In genomic region chr16:67719048-67719777, GRCh38 we compare ENCODE assay signal across 1 cellular context.
TF ChIP-seq lines count a peak whose summit lies in the region.

Gene GFOD2, minus strand, starts transcription at chr16:67719316. Its CDS starts 33,601 bp downstream, at chr16:67685715.

TF ChIP-seq in GM12878, 131 proteins besides CTCF, POLR2A, EP300 and RAD21 (continued from another document and continues in another):
- TF ChIP-seq, protein P1, sequence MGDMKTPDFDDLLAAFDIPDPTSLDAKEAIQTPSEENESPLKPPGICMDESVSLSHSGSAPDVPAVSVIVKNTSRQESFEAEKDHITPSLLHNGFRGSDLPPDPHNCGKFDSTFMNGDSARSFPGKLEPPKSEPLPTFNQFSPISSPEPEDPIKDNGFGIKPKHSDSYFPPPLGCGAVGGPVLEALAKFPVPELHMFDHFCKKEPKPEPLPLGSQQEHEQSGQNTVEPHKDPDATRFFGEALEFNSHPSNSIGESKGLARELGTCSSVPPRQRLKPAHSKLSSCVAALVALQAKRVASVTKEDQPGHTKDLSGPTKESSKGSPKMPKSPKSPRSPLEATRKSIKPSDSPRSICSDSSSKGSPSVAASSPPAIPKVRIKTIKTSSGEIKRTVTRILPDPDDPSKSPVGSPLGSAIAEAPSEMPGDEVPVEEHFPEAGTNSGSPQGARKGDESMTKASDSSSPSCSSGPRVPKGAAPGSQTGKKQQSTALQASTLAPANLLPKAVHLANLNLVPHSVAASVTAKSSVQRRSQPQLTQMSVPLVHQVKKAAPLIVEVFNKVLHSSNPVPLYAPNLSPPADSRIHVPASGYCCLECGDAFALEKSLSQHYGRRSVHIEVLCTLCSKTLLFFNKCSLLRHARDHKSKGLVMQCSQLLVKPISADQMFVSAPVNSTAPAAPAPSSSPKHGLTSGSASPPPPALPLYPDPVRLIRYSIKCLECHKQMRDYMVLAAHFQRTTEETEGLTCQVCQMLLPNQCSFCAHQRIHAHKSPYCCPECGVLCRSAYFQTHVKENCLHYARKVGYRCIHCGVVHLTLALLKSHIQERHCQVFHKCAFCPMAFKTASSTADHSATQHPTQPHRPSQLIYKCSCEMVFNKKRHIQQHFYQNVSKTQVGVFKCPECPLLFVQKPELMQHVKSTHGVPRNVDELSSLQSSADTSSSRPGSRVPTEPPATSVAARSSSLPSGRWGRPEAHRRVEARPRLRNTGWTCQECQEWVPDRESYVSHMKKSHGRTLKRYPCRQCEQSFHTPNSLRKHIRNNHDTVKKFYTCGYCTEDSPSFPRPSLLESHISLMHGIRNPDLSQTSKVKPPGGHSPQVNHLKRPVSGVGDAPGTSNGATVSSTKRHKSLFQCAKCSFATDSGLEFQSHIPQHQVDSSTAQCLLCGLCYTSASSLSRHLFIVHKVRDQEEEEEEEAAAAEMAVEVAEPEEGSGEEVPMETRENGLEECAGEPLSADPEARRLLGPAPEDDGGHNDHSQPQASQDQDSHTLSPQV (IDR thresholded peaks at IDR 0.05), result 0 out of 2 replicates have a peak, but pooled peaks have one; percentile 58
- TF ChIP-seq PML (IDR thresholded peaks at IDR 0.05; ENCODE audit: low read length), result peak; percentile 86
- TF ChIP-seq ZNF622 (IDR thresholded peaks at IDR 0.05), result no peak
- TF ChIP-seq MTA3 (IDR thresholded peaks at IDR 0.05; ENCODE audit: borderline replicate concordance, low read length), result no peak
- TF ChIP-seq SMAD1 (IDR thresholded peaks at IDR 0.05; ENCODE audit: low read depth, partially characterized antibody), result peak; percentile 52
- TF ChIP-seq, protein P2, sequence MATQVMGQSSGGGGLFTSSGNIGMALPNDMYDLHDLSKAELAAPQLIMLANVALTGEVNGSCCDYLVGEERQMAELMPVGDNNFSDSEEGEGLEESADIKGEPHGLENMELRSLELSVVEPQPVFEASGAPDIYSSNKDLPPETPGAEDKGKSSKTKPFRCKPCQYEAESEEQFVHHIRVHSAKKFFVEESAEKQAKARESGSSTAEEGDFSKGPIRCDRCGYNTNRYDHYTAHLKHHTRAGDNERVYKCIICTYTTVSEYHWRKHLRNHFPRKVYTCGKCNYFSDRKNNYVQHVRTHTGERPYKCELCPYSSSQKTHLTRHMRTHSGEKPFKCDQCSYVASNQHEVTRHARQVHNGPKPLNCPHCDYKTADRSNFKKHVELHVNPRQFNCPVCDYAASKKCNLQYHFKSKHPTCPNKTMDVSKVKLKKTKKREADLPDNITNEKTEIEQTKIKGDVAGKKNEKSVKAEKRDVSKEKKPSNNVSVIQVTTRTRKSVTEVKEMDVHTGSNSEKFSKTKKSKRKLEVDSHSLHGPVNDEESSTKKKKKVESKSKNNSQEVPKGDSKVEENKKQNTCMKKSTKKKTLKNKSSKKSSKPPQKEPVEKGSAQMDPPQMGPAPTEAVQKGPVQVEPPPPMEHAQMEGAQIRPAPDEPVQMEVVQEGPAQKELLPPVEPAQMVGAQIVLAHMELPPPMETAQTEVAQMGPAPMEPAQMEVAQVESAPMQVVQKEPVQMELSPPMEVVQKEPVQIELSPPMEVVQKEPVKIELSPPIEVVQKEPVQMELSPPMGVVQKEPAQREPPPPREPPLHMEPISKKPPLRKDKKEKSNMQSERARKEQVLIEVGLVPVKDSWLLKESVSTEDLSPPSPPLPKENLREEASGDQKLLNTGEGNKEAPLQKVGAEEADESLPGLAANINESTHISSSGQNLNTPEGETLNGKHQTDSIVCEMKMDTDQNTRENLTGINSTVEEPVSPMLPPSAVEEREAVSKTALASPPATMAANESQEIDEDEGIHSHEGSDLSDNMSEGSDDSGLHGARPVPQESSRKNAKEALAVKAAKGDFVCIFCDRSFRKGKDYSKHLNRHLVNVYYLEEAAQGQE (IDR thresholded peaks at IDR 0.05; ENCODE audit: low read depth, low read length), result no peak
- TF ChIP-seq, protein P3, sequence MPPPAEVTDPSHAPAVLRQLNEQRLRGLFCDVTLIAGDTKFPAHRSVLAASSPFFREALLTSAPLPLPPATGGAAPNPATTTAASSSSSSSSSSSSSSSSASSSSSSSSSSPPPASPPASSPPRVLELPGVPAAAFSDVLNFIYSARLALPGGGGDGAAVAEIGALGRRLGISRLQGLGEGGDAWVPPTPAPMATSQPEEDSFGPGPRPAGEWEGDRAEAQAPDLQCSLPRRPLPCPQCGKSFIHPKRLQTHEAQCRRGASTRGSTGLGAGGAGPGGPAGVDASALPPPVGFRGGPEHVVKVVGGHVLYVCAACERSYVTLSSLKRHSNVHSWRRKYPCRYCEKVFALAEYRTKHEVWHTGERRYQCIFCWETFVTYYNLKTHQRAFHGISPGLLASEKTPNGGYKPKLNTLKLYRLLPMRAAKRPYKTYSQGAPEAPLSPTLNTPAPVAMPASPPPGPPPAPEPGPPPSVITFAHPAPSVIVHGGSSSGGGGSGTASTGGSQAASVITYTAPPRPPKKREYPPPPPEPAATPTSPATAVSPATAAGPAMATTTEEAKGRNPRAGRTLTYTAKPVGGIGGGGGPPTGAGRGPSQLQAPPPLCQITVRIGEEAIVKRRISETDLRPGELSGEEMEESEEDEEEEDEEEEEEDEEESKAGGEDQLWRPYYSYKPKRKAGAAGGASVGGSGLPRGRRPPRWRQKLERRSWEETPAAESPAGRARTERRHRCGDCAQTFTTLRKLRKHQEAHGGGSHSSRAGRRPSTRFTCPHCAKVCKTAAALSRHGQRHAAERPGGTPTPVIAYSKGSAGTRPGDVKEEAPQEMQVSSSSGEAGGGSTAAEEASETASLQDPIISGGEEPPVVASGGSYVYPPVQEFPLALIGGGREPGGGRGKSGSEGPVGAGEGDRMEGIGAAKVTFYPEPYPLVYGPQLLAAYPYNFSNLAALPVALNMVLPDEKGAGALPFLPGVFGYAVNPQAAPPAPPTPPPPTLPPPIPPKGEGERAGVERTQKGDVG (CRISPR knock-in tag; IDR thresholded peaks at IDR 0.05), result no peak
- TF ChIP-seq FOS (IDR thresholded peaks at IDR 0.05; ENCODE audit: borderline replicate concordance, extremely low read depth, insufficient read length), result no peak
- no peak for TF ChIP-seq BMI1 (IDR thresholded peaks at IDR 0.05; ENCODE audit: borderline replicate concordance)
- TF ChIP-seq TAF1 (IDR thresholded peaks at IDR 0.05; ENCODE audit: borderline replicate concordance, low read depth, low read length), result peak; percentile 89
- TF ChIP-seq, protein P4, sequence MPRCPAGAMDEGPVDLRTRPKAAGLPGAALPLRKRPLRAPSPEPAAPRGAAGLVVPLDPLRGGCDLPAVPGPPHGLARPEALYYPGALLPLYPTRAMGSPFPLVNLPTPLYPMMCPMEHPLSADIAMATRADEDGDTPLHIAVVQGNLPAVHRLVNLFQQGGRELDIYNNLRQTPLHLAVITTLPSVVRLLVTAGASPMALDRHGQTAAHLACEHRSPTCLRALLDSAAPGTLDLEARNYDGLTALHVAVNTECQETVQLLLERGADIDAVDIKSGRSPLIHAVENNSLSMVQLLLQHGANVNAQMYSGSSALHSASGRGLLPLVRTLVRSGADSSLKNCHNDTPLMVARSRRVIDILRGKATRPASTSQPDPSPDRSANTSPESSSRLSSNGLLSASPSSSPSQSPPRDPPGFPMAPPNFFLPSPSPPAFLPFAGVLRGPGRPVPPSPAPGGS (IDR thresholded peaks at IDR 0.05; ENCODE audit: borderline replicate concordance, insufficient read depth, low read depth, low read length, poor library complexity, severe bottlenecking), result no peak
- no peak for TF ChIP-seq BCLAF1 (IDR thresholded peaks at IDR 0.05)
- TF ChIP-seq ATF3 (IDR thresholded peaks at IDR 0.05; ENCODE audit: borderline replicate concordance, extremely low read depth, low read depth, low read length), result no peak
- 0 out of 2 replicates have a peak, but pooled peaks have one; percentile 42 for TF ChIP-seq RCOR1 (conservative IDR thresholded peaks at IDR 0.05; ENCODE audit: low read depth, low read length)
- TF ChIP-seq CREM (IDR thresholded peaks at IDR 0.05; ENCODE audit: low read depth), result 0 out of 2 replicates have a peak, but pooled peaks have one; percentile 9
- TF ChIP-seq STAT1 (conservative IDR thresholded peaks at IDR 0.05), result peak; percentile 58; the same call in 1 of the 2 replicates
- no peak for TF ChIP-seq FOXM1 (IDR thresholded peaks at IDR 0.05; ENCODE audit: low read depth, low read length)
- TF ChIP-seq YY1 (IDR thresholded peaks at IDR 0.05; ENCODE audit: low read depth, low read length), result 0 out of 2 replicates have a peak, but pooled peaks have one; percentile 51
- TF ChIP-seq HDGF (IDR thresholded peaks at IDR 0.05), result peak; percentile 29; the same call in 1 of the 2 replicates
- TF ChIP-seq NFYA (IDR thresholded peaks at IDR 0.05; ENCODE audit: borderline replicate concordance, low read depth, low read length), result no peak
- TF ChIP-seq SMAD5 (IDR thresholded peaks at IDR 0.05; ENCODE audit: low read depth), result peak; percentile 79
- TF ChIP-seq RELA (IDR thresholded peaks at IDR 0.05; ENCODE audit: borderline replicate concordance, partially characterized antibody), result peak; percentile 25
- no peak for TF ChIP-seq RAD51 (IDR thresholded peaks at IDR 0.05)
- no peak for TF ChIP-seq PBX3 (IDR thresholded peaks at IDR 0.05; ENCODE audit: insufficient replicate concordance, low read depth, low read length)
- no peak for TF ChIP-seq ZNF384 (IDR thresholded peaks at IDR 0.05; ENCODE audit: borderline replicate concordance, low read depth, low read length)
- no peak for TF ChIP-seq EZH2 (IDR thresholded peaks at IDR 0.05; ENCODE audit: borderline replicate concordance, control insufficient read depth, low read depth, low read length)
- TF ChIP-seq SREBF1 (IDR thresholded peaks at IDR 0.05; ENCODE audit: low read length), result no peak
- no peak for TF ChIP-seq SUPT20H (IDR thresholded peaks at IDR 0.05; ENCODE audit: borderline replicate concordance, control insufficient read depth, low read depth, low read length)
- no peak for TF ChIP-seq HDAC6 (IDR thresholded peaks at IDR 0.05; ENCODE audit: unreplicated experiment)
- peak; percentile 40; the same call in 1 of the 2 replicates for TF ChIP-seq RB1 (IDR thresholded peaks at IDR 0.05; ENCODE audit: borderline replicate concordance)
- no peak for TF ChIP-seq CUX1 (IDR thresholded peaks at IDR 0.05; ENCODE audit: insufficient replicate concordance, low read depth, low read length)
- no peak for TF ChIP-seq ZNF274 (IDR thresholded peaks at IDR 0.05; ENCODE audit: insufficient read depth, insufficient read length)
- TF ChIP-seq ATF7 (IDR thresholded peaks at IDR 0.05; ENCODE audit: low read depth), result no peak
